In the genomic region with DNA sequence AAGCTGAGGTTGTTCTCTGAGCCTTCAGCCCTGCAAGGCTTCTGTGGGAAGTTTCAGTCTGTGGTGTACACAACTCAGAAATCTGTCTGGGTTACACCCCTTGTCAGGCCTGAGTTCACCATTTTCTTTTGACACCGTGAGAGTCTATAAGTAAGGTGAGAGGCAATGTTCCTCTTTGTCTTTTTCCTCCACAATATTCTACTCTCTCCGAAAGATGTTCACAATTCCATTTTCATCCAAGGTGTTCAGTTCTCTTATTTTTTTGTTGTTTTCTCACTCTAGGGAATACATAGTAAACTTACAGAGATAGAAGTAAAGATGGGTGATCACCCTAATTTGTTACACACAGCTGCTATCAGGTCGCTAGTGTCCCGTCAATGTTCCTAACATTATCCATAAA, we compare ENCODE assay signal across 35 cellular contexts. TPM values are rescaled to one million over a fixed set of nuclear protein-coding genes. Genes with fewer than 3 reads are reported as not detected.
"Had no signal": no experiment of that assay in that cellular context is flagged by ENCODE, and none has a peak within 500 bp of the region (broad histone marks: within the 10 kb centered on the region; RNA-seq: fewer than 3 reads in every experiment).

No MANE protein-coding gene starts in this region.

- H3K9me3 ChIP-seq: ascending aorta had no signal

- H3K27ac ChIP-seq: ascending aorta, cardiac muscle cell, PC-9, RWPE1, WERI-Rb-1 had no signal

- DNase-seq: activated CD4-positive, alpha-beta T cell treated with anti-CD3 and anti-CD28 coated beads for 1 hour; activated CD4-positive, alpha-beta T cell treated with anti-CD3 and anti-CD28 coated beads for 48 hours; activated CD4-positive, alpha-beta T cell treated with anti-CD3 and anti-CD28 coated beads, Interleukin-2, amount 50 U/mL, for 4 hours; activated CD4-positive, CD25-positive, alpha-beta regulatory T cell; activated CD8-positive, alpha-beta T cell treated with anti-CD3 and anti-CD28 coated beads for 36 hours; activated effector memory CD4-positive, alpha-beta T cell treated with anti-CD3 and anti-CD28 coated beads, Interleukin-2, amount 50 U/mL, for 16 hours; activated naive CD4-positive, alpha-beta T cell; activated naive CD4-positive, alpha-beta T cell treated with anti-CD3 and anti-CD28 coated beads, Interleukin-2, amount 50 U/mL, for 16 hours; activated naive CD8-positive, alpha-beta T cell treated with anti-CD3 and anti-CD28 coated beads for 36 hours; activated T-cell treated with anti-CD3 and anti-CD28 coated beads, Interleukin-2, amount 50 U/mL, for 1 hour; activated T-cell treated with anti-CD3 and anti-CD28 coated beads, Interleukin-2, amount 50 U/mL, for 72 hours; amniotic stem cell; IMR-90; NCI-H1105; NCI-H1417 treated with DMSO at 0.1 percent for 48 hours; NCI-H1694 treated with DMSO at 0.1 percent for 48 hours; NCI-H2029; NCI-H345; NCI-H524 treated with DMSO at 0.1 percent for 48 hours; NCI-H748 treated with DMSO at 0.1 percent for 48 hours; PC-9; SIG-M5; T-cell; T-helper 2 cell; T-helper 9 cell; WERI-Rb-1 had no signal

- H3K4me3 ChIP-seq: ascending aorta, cardiac muscle cell, K562, PC-9 had no signal

- H3K27me3 ChIP-seq: ascending aorta, cardiac muscle cell had no signal

- H3K4me3 Mint-ChIP-seq: activated CD8-positive, alpha-beta T cell treated with anti-CD3 and anti-CD28 coated beads for 36 hours; activated naive CD8-positive, alpha-beta T cell treated with anti-CD3 and anti-CD28 coated beads for 36 hours; activated T-cell treated with anti-CD3 and anti-CD28 coated beads, Interleukin-2, amount 50 U/mL, for 72 hours; activated T-helper 17 cell treated with anti-CD3 and anti-CD28 coated beads, Interleukin-2, amount 50 U/mL, for 72 hours; T-cell had no signal

- H2AFZ ChIP-seq: PC-9 had no signal

- H3K36me3 ChIP-seq: ascending aorta, cardiac muscle cell, WERI-Rb-1 had no signal

- H3K4me1 ChIP-seq: ascending aorta had no signal

- H3K27me3 Mint-ChIP-seq: activated CD8-positive, alpha-beta T cell treated with anti-CD3 and anti-CD28 coated beads for 36 hours; activated naive CD8-positive, alpha-beta T cell treated with anti-CD3 and anti-CD28 coated beads for 36 hours; activated T-helper 17 cell treated with anti-CD3 and anti-CD28 coated beads, Interleukin-2, amount 50 U/mL, for 72 hours; T-cell had no signal

- H3K27ac Mint-ChIP-seq: activated CD8-positive, alpha-beta T cell treated with anti-CD3 and anti-CD28 coated beads for 36 hours; activated naive CD8-positive, alpha-beta T cell treated with anti-CD3 and anti-CD28 coated beads for 36 hours; activated T-cell treated with anti-CD3 and anti-CD28 coated beads, Interleukin-2, amount 50 U/mL, for 72 hours; activated T-helper 17 cell treated with anti-CD3 and anti-CD28 coated beads, Interleukin-2, amount 50 U/mL, for 72 hours had no signal

- H3K9me3 Mint-ChIP-seq: activated naive CD8-positive, alpha-beta T cell treated with anti-CD3 and anti-CD28 coated beads for 36 hours; activated T-cell treated with anti-CD3 and anti-CD28 coated beads, Interleukin-2, amount 50 U/mL, for 72 hours; activated T-helper 17 cell treated with anti-CD3 and anti-CD28 coated beads, Interleukin-2, amount 50 U/mL, for 72 hours; T-cell had no signal

- ATAC-seq: activated CD8-positive, alpha-beta T cell treated with anti-CD3 and anti-CD28 coated beads for 36 hours; activated T-cell treated with anti-CD3 and anti-CD28 coated beads, Interleukin-2, amount 50 U/mL, for 72 hours; activated T-helper 17 cell treated with anti-CD3 and anti-CD28 coated beads, Interleukin-2, amount 50 U/mL, for 72 hours; K562; Right ventricle myocardium inferior; SK-N-SH treated with all-trans-retinoic acid at 6 μM for 48 hours; T-cell had no signal

- H3K4me2 ChIP-seq: PC-9 had no signal

RNA-seq across cellular contexts. Expression of a gene that starts 3.2 kb away (rescaled TPM):
- total RNA-seq: ascending aorta, IMR-90, NCI-H460, PC-9, Right ventricle myocardium inferior, SK-MEL-5 had no signal
